Comparison of ENCODE assay signal across 9 cellular contexts in the genomic region with DNA sequence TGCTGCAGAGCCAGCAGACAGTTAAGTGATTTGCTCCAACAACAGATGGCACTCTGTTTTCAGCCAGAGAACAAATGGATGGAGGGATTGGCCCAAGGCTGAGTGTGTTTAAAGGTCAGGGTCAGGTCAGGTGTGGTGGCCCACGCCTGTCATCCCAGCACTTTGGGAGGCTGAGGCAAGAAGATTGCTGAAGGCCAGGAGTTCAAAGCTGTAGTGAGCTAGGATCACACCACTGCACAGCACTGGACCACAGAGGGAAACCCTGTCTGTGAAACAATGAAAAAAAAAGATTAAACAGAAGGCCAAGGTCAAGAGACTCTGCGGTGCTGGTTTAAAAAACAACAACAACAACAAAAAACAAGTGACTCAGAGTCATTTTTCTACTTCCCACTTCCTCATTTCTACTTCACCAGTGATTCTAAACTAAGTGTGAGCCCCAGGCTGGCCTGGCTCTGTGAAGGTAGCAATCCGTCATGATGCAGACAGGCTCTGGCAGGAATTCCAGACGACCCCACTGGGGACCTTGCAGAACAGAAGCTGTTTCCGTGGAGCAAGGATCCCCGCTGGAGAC. TPM values are rescaled to one million over a fixed set of nuclear protein-coding genes. Genes with fewer than 3 reads are reported as not detected.
DNase-seq lines count a peak whose midpoint lies in the region; ATAC-seq and TF ChIP-seq lines count a peak whose summit lies in the region.
"Had no signal": no experiment of that assay in that cellular context is flagged by ENCODE, and none has a peak within 500 bp of the region (broad histone marks: within the 10 kb centered on the region; RNA-seq: fewer than 3 reads in every experiment).

No MANE protein-coding gene starts in this region.

- no peak for TF ChIP-seq POLR2A in GM18505 (IDR thresholded peaks at IDR 0.05; ENCODE audit: borderline replicate concordance, extremely low read depth, insufficient read depth, insufficient read length)

- intact Hi-C loops in dendritic cell treated with granulocyte-macrophage colony-stimulating factor and Interleukin-4, amounts not matched to agents 40 ng/mL and 50 ng/mL, for 4 days (cut with micrococcal nuclease), result no loop called here

- peaks cover 4% of the 10 kb centered on the region for H3K27me3 Mint-ChIP-seq in dendritic cell treated with granulocyte-macrophage colony-stimulating factor and Interleukin-4, amounts not matched to agents 40 ng/mL and 50 ng/mL, for 4 days
- peaks cover 13% of the 10 kb centered on the region for H3K27me3 Mint-ChIP-seq in T-helper 2 cell treated with Interferon-gamma antibody and Interleukin-4, amounts not matched to agents 5 μg/mL and 100 μg/mL, for 36 hours (ENCODE audit: low read depth)

- no peaks in the 10 kb centered on the region for H3K9me3 Mint-ChIP-seq in dendritic cell treated with granulocyte-macrophage colony-stimulating factor and Interleukin-4, amounts not matched to agents 40 ng/mL and 50 ng/mL, for 4 days
- H3K9me3 Mint-ChIP-seq in T-helper 2 cell treated with Interferon-gamma antibody and Interleukin-4, amounts not matched to agents 5 μg/mL and 100 μg/mL, for 36 hours, result no peaks in the 10 kb centered on the region

- H3K36me3 Mint-ChIP-seq in dendritic cell treated with granulocyte-macrophage colony-stimulating factor and Interleukin-4, amounts not matched to agents 40 ng/mL and 50 ng/mL, for 4 days (ENCODE audit: low read depth), result no peaks in the 10 kb centered on the region
- H3K36me3 Mint-ChIP-seq in T-helper 2 cell treated with Interferon-gamma antibody and Interleukin-4, amounts not matched to agents 5 μg/mL and 100 μg/mL, for 36 hours (ENCODE audit: low read depth), result no peaks in the 10 kb centered on the region

- no peak overlapping the region for H3K4me3 Mint-ChIP-seq in dendritic cell treated with granulocyte-macrophage colony-stimulating factor and Interleukin-4, amounts not matched to agents 40 ng/mL and 50 ng/mL, for 4 days
- no peak overlapping the region for H3K4me3 Mint-ChIP-seq in T-helper 2 cell treated with Interferon-gamma antibody and Interleukin-4, amounts not matched to agents 5 μg/mL and 100 μg/mL, for 36 hours

- ATAC-seq in GM18505 (IDR thresholded peaks at IDR 0.05; ENCODE audit: unreplicated experiment), result peak; percentile 81
- ATAC-seq in GM21423 (IDR thresholded peaks at IDR 0.05; ENCODE audit: unreplicated experiment), result peak; percentile 65
- ATAC-seq in HG03432 (IDR thresholded peaks at IDR 0.05; ENCODE audit: unreplicated experiment), result peak; percentile 78
- no peak for ATAC-seq in stimulated activated naive CD8-positive, alpha-beta T cell treated with anti-CD3 and anti-CD28 coated beads, Interleukin-15, Interleukin-2, amounts not matched to agents 100 U/mL and 50 U/mL, for 24 hours
- no peak for ATAC-seq in omental fat pad (ENCODE audit: low FRiP score)

- peak overlapping the region; percentile 29 for H3K27ac Mint-ChIP-seq in dendritic cell treated with granulocyte-macrophage colony-stimulating factor and Interleukin-4, amounts not matched to agents 40 ng/mL and 50 ng/mL, for 4 days
- H3K27ac Mint-ChIP-seq in T-helper 2 cell treated with Interferon-gamma antibody and Interleukin-4, amounts not matched to agents 5 μg/mL and 100 μg/mL, for 36 hours, result no peak overlapping the region

- peaks cover 12% of the 10 kb centered on the region for H3K4me1 Mint-ChIP-seq in dendritic cell treated with granulocyte-macrophage colony-stimulating factor and Interleukin-4, amounts not matched to agents 40 ng/mL and 50 ng/mL, for 4 days (ENCODE audit: low read depth)
- H3K4me1 Mint-ChIP-seq in T-helper 2 cell treated with Interferon-gamma antibody and Interleukin-4, amounts not matched to agents 5 μg/mL and 100 μg/mL, for 36 hours (ENCODE audit: low read depth), result peaks cover 9% of the 10 kb centered on the region

- no peak for TF ChIP-seq CTCF in omental fat pad (IDR thresholded peaks at IDR 0.05)

- DNase-seq in glomerular visceral epithelial cell (ENCODE audit: extremely low spot score), result no peak
- DNase-seq in stimulated activated naive CD8-positive, alpha-beta T cell treated with anti-CD3 and anti-CD28 coated beads, Interleukin-15, Interleukin-2, amounts not matched to agents 100 U/mL and 50 U/mL, for 24 hours, result no peak
- DNase-seq in T-helper 2 cell treated with Interferon-gamma antibody and Interleukin-4, amounts not matched to agents 5 μg/mL and 100 μg/mL, for 36 hours (ENCODE audit: low spot score), result no peak
- DNase-seq in omental fat pad (ENCODE audit: low spot score), result no peak
- DNase-seq: DMS79 had no signal

RNA-seq across cellular contexts. Expression of a gene that starts 42.5 kb away (rescaled TPM):
- total RNA-seq in omental fat pad, result 10 to 100 TPM in 1 of 4 donors, 1 to 10 TPM in 3; 2.2 to 15.3 (median 7.8) TPM

Comparison
In these comparisons a context has a peak if more than half of its experiments do, and no peak if none do; other contexts are left out.
1. ATAC-seq: peak in GM18505 (single experiment), GM21423 (single experiment) and HG03432 (single experiment); none in stimulated activated naive CD8-positive, alpha-beta T cell treated with anti-CD3 and anti-CD28 coated beads, Interleukin-15, Interleukin-2, amounts not matched to agents 100 U/mL and 50 U/mL, for 24 hours (single experiment) and omental fat pad (single experiment).